In the genomic region with DNA sequence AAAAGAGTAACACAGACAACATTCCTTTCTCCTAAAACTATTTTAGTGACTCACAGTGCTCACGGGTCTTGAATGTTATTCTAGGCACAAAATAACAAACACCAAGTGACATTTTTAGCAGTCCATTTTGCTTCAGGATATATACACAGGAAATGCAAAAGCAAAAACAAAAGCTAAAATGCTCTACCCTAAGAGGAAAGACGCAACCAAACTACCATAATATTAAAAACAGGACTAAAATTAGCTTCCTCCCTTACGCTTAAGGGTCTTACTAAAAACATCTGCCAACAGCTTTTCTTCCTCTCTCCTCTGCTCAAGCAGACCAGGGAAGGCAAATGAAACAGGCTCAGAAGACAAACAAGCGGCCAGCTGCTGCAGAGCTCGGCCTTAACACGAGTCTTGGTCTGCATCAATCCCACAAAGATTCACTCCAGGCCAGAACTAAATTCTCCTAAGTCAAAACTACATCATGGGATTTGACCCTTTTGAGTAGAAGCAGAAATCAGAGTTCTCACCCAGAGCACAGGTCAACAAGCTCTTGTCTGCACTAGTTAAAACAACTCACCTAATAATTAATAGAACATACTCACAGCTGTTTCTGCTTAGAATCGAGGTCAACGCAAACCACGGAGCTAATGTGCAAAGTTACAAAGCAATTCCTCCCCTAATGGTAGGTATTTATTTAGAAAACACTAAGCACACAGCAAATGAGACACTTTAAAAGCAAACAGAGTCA, we compare ENCODE assay signal across 9 cellular contexts.
DNase-seq lines count a peak whose midpoint lies in the region; ATAC-seq, FAIRE-seq and TF ChIP-seq lines count a peak whose summit lies in the region.
"Had no signal": no experiment of that assay in that cellular context is flagged by ENCODE, and none has a peak within 500 bp of the region (broad histone marks: within the 10 kb centered on the region; RNA-seq: fewer than 3 reads in every experiment).

No MANE protein-coding gene starts in this region.

- peak overlapping the region; percentile 40 for H3K27ac ChIP-seq in KOPT-K1 (ENCODE audit: low read depth, low read length, poor library complexity, severe bottlenecking)
- H3K27ac ChIP-seq in astrocyte (ENCODE audit: low read depth, low read length), result peak overlapping the region; percentile 80
- H3K27ac ChIP-seq in substantia nigra (ENCODE audit: low read depth, low read length, poor library complexity, severe bottlenecking), result peak overlapping the region; percentile 47

- no peak for ATAC-seq in HG03095 (IDR thresholded peaks at IDR 0.05; ENCODE audit: unreplicated experiment)

- H3K4me1 Mint-ChIP-seq in activated CD4-positive, alpha-beta T cell treated with anti-CD3 and anti-CD28 coated beads, Interleukin-2, amount 10 ng/mL, durations not matched to agents 7 days and 5 days, result peaks cover 85% of the 10 kb centered on the region
- peaks cover 87% of the 10 kb centered on the region for H3K4me1 Mint-ChIP-seq in astrocyte (ENCODE audit: low read depth, unreplicated experiment)

- peak overlapping the region; percentile 31 for H3K4me3 ChIP-seq in astrocyte (ENCODE audit: insufficient read depth, low read depth, low read length)

- no peak overlapping the region for H2AFZ ChIP-seq in astrocyte (ENCODE audit: low read depth, low read length)

- in situ Hi-C loops in GM13976 (cut with MboI; ENCODE audit: low sequenced_read_pairs, unreplicated experiment), result loop anchor here (10.0 kb wide), 1 partner anchor 57 kb away; no protein-coding TSS in a partner anchor

- no peaks in the 10 kb centered on the region for H3K27me3 ChIP-seq in astrocyte (ENCODE audit: insufficient read depth, low read length)

- H3K36me3 Mint-ChIP-seq in activated CD4-positive, alpha-beta T cell treated with anti-CD3 and anti-CD28 coated beads, Interleukin-2, amount 10 ng/mL, durations not matched to agents 7 days and 5 days (ENCODE audit: low read depth), result peaks cover 20% of the 10 kb centered on the region
- H3K36me3 Mint-ChIP-seq in astrocyte (ENCODE audit: low read depth, unreplicated experiment), result peaks cover 2% of the 10 kb centered on the region

- peaks cover 46% of the 10 kb centered on the region for H3K4me1 ChIP-seq in astrocyte (ENCODE audit: insufficient read depth, low read length)

- DNase-seq in activated CD4-positive, alpha-beta T cell treated with anti-CD3 and anti-CD28 coated beads, Interleukin-2, amount 10 ng/mL, durations not matched to agents 7 days and 5 days, result no peak
- DNase-seq in activated CD4-positive, alpha-beta T cell treated with anti-CD3 and anti-CD28 coated beads, Interleukin-2, amount 50 U/mL, for 4 hours, result no peak
- DNase-seq in astrocyte (ENCODE audit: low read depth) (peak; percentile 68), islet precursor cell (peak; percentile 70), substantia nigra (lab: John Stamatoyannopoulos, UW) (peak in 1 of 49 donors; percentile 13), GM13976 (ENCODE audit: low spot score) (no peak)

- H3K4me2 ChIP-seq in astrocyte (ENCODE audit: low read length), result peak overlapping the region; percentile 79

- CTCF ChIA-PET in activated CD4-positive, alpha-beta T cell treated with anti-CD3 and anti-CD28 coated beads, Interleukin-2, amount 10 ng/mL, durations not matched to agents 7 days and 5 days (lab: Charles Lee), result interaction anchor here (0.8 to 7.5 kb wide), 12 partner anchors 11 to 87 kb away, joined by 3 to 47 read pairs (median 5); partner anchors contain the start of gene RAPGEF1

- TF ChIP-seq CTCF in astrocyte (IDR thresholded peaks at IDR 0.05; ENCODE audit: insufficient read depth, low read depth, low read length) (no peak), GM13976 (IDR thresholded peaks at IDR 0.05; ENCODE audit: borderline replicate concordance, control extremely low read depth, extremely low read depth, insufficient read depth, missing control alignments) (no peak)

- peaks cover 35% of the 10 kb centered on the region for H3K79me2 ChIP-seq in astrocyte (ENCODE audit: insufficient read depth, low read length)

- H3K27me3 Mint-ChIP-seq in activated CD4-positive, alpha-beta T cell treated with anti-CD3 and anti-CD28 coated beads, Interleukin-2, amount 10 ng/mL, durations not matched to agents 7 days and 5 days, result no peaks in the 10 kb centered on the region
- H3K27me3 Mint-ChIP-seq in astrocyte (ENCODE audit: low read depth, unreplicated experiment), result no peaks in the 10 kb centered on the region

- H3K9ac ChIP-seq in astrocyte (ENCODE audit: low read length), result peak overlapping the region; percentile 55

- no peaks in the 10 kb centered on the region for H3K36me3 ChIP-seq in KOPT-K1 (ENCODE audit: insufficient read depth, low read length)
- no peaks in the 10 kb centered on the region for H3K36me3 ChIP-seq in astrocyte (ENCODE audit: insufficient read depth, low read length)

- H3K4me3 Mint-ChIP-seq in activated CD4-positive, alpha-beta T cell treated with anti-CD3 and anti-CD28 coated beads, Interleukin-2, amount 10 ng/mL, durations not matched to agents 7 days and 5 days, result peak overlapping the region; percentile 55
- peak overlapping the region; percentile 11 for H3K4me3 Mint-ChIP-seq in astrocyte (ENCODE audit: unreplicated experiment)

- no peaks in the 10 kb centered on the region for H3K9me3 Mint-ChIP-seq in activated CD4-positive, alpha-beta T cell treated with anti-CD3 and anti-CD28 coated beads, Interleukin-2, amount 10 ng/mL, durations not matched to agents 7 days and 5 days
- peaks cover 3% of the 10 kb centered on the region for H3K9me3 Mint-ChIP-seq in astrocyte (ENCODE audit: unreplicated experiment)

- POLR2A ChIA-PET in activated CD4-positive, alpha-beta T cell treated with anti-CD3 and anti-CD28 coated beads, Interleukin-2, amount 10 ng/mL, durations not matched to agents 7 days and 5 days (lab: Charles Lee), result interaction anchor here (0.6 to 1.9 kb wide), 7 partner anchors 8 to 62 kb away, joined by 3 to 6 read pairs (median 5); partner anchors contain the start of gene RAPGEF1

- peak overlapping the region; percentile 92 for H3K27ac Mint-ChIP-seq in activated CD4-positive, alpha-beta T cell treated with anti-CD3 and anti-CD28 coated beads, Interleukin-2, amount 10 ng/mL, durations not matched to agents 7 days and 5 days
- H3K27ac Mint-ChIP-seq in astrocyte (ENCODE audit: unreplicated experiment), result peak overlapping the region; percentile 94

- H4K20me1 ChIP-seq in astrocyte (ENCODE audit: insufficient read depth, low read length), result peaks cover 44% of the 10 kb centered on the region

- FAIRE-seq in astrocyte (lab: Jason Lieb, UNC), result no peak
- FAIRE-seq: G401.6 had no signal

- H3K9me3 ChIP-seq in KOPT-K1 (ENCODE audit: insufficient read depth, low read length, poor library complexity, severe bottlenecking), result no peaks in the 10 kb centered on the region
- no peaks in the 10 kb centered on the region for H3K9me3 ChIP-seq in astrocyte (ENCODE audit: insufficient read depth, low read depth, low read length)

Comparison
In these comparisons a context has a peak if more than half of its experiments do, and no peak if none do; other contexts are left out.
1. DNase-seq: peak in astrocyte (single experiment) and islet precursor cell (single experiment); none in activated CD4-positive, alpha-beta T cell treated with anti-CD3 and anti-CD28 coated beads, Interleukin-2, amount 10 ng/mL, durations not matched to agents 7 days and 5 days (single experiment), activated CD4-positive, alpha-beta T cell treated with anti-CD3 and anti-CD28 coated beads, Interleukin-2, amount 50 U/mL, for 4 hours (0 of 2) and GM13976 (single experiment).
2. Peak in every context shown above with its lines, with median percentiles within 50 percentile points of each other: H3K27ac ChIP-seq.